Comparison of ENCODE assay signal across 18 cellular contexts in the genomic region with DNA sequence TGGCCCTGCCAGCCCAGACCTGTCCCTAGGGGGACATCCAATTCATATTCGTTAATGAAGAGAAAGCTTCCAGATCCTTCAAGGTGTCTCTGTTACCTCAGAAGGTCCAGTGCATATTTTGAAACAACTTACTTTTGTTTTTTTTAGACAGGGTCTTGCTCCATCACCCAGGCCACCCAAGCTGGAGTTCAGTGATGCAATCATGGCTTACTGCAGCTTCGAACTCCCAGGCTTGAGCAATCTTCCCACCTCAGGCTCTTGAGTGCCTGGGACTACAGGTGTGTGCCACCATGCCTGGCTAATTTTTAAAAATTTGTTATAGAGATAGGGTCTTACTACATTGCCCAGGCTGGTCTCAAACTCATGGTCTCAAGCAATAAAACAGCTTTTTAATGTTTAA. TPM values are rescaled to one million over a fixed set of nuclear protein-coding genes. Genes with fewer than 3 reads are reported as not detected.
DNase-seq lines count a peak whose midpoint lies in the region; TF ChIP-seq lines count a peak whose summit lies in the region.
"Had no signal": no experiment of that assay in that cellular context is flagged by ENCODE, and none has a peak within 500 bp of the region (broad histone marks: within the 10 kb centered on the region; RNA-seq: fewer than 3 reads in every experiment).

No MANE protein-coding gene starts in this region.

- H3K27ac ChIP-seq in HEK293 (ENCODE audit: extremely low read depth, low read depth, low read length) (no peak overlapping the region), PC-9 (peak overlapping the region; percentile 46), mucosa of rectum (ENCODE audit: low read depth in 2 of 2, low read length in 2 of 2) (peak overlapping the region; percentile 97 to 98)
- H3K27ac ChIP-seq: RWPE1 had no signal

- peaks cover 64% of the 10 kb centered on the region for H3K4me1 Mint-ChIP-seq in Caco-2 (ENCODE audit: low read depth, unreplicated experiment)

- no peak for TF ChIP-seq CTCF in Caco-2 (IDR thresholded peaks at IDR 0.05; ENCODE audit: insufficient read depth in 1 of 2, low read depth in 1 of 2, low read length in 1 of 2, severe bottlenecking in 1 of 2, unreplicated experiment in 1 of 2)
- TF ChIP-seq CTCF in HEK293 (tag by site-specific recombination; IDR thresholded peaks at IDR 0.05) = no peak
- TF ChIP-seq CTCF in PC-9 (conservative IDR thresholded peaks at IDR 0.05) = no peak

- H4K20me1 ChIP-seq in PC-9 (ENCODE audit: insufficient read depth) = no peaks in the 10 kb centered on the region

- no peak overlapping the region for H3K4me3 ChIP-seq in Caco-2 (ENCODE audit: low read depth, low read length)
- H3K4me3 ChIP-seq in HEK293 (ENCODE audit: low read depth, low read length) = no peak overlapping the region
- no peak overlapping the region for H3K4me3 ChIP-seq in PC-9
- no peak overlapping the region for H3K4me3 ChIP-seq in mucosa of rectum (ENCODE audit: low read length in 2 of 2)

- H3K36me3 Mint-ChIP-seq in Caco-2 (ENCODE audit: insufficient read depth, unreplicated experiment) = peaks cover 45% of the 10 kb centered on the region
- H3K36me3 Mint-ChIP-seq: CD8-positive, alpha-beta T cell had no signal

- H3F3A ChIP-seq in PC-9 (ENCODE audit: insufficient read depth, low read depth) = peaks cover 41% of the 10 kb centered on the region

- H3K27me3 ChIP-seq in Caco-2 (replicated peaks; ENCODE audit: control insufficient read depth, insufficient read depth, low read length) (no peaks in the 10 kb centered on the region), PC-9 (ENCODE audit: insufficient read depth, low read depth) (no peaks in the 10 kb centered on the region), mucosa of rectum (ENCODE audit: control insufficient read depth in 2 of 2, insufficient read depth in 2 of 2, low read length in 2 of 2) (peaks cover 0 to 2% of the 10 kb centered on the region in 2 donors)

- H3K9me3 ChIP-seq in Caco-2 (no peaks in the 10 kb centered on the region), HEK293 (ENCODE audit: control insufficient read depth, insufficient read depth, low read depth, low read length) (no peaks in the 10 kb centered on the region), PC-9 (ENCODE audit: insufficient read depth, low read depth) (no peaks in the 10 kb centered on the region), mucosa of rectum (ENCODE audit: control insufficient read depth in 2 of 2, low read length in 2 of 2) (no peaks in the 10 kb centered on the region)
- H3K9me3 ChIP-seq: BE2C had no signal

- intact Hi-C loops in Caco-2 (cut with micrococcal nuclease; ENCODE audit: unreplicated experiment) (no loop called here), PC-9 (cut with micrococcal nuclease; ENCODE audit: unreplicated experiment) (no loop called here)

- H3K9me3 Mint-ChIP-seq in Caco-2 (ENCODE audit: unreplicated experiment) = peaks cover 22% of the 10 kb centered on the region
- H3K9me3 Mint-ChIP-seq: CD8-positive, alpha-beta T cell had no signal

- H3K36me3 ChIP-seq in Caco-2 (ENCODE audit: control insufficient read depth, insufficient read depth, low read length) (peaks cover 1% of the 10 kb centered on the region), HEK293 (ENCODE audit: control insufficient read depth in 2 of 2, insufficient read depth in 1 of 2, low read length in 2 of 2) (no peaks in the 10 kb centered on the region; a peak in 1 of 3 replicates), PC-9 (ENCODE audit: low read depth) (no peaks in the 10 kb centered on the region), mucosa of rectum (ENCODE audit: control insufficient read depth in 2 of 2, insufficient read depth in 2 of 2, low read length in 2 of 2) (no peaks in the 10 kb centered on the region)
- H3K36me3 ChIP-seq: BE2C had no signal

- no peak overlapping the region for H3K4me3 Mint-ChIP-seq in Caco-2 (ENCODE audit: unreplicated experiment)
- H3K4me3 Mint-ChIP-seq: CD8-positive, alpha-beta T cell; H9 had no signal

- no peak overlapping the region for H2AFZ ChIP-seq in PC-9

- H3K4me1 ChIP-seq in Caco-2 (peaks cover 55% of the 10 kb centered on the region), HEK293 (ENCODE audit: control insufficient read depth, insufficient read depth, low read length) (peaks cover 17% of the 10 kb centered on the region), PC-9 (replicated peaks; ENCODE audit: insufficient read depth) (peaks cover 51% of the 10 kb centered on the region), mucosa of rectum (ENCODE audit: control insufficient read depth in 2 of 2, insufficient read depth in 2 of 2, low read length in 2 of 2) (peaks cover 35 to 58% of the 10 kb centered on the region in 2 donors)
- H3K4me1 ChIP-seq: BE2C had no signal

- no peaks in the 10 kb centered on the region for H3K79me2 ChIP-seq in PC-9 (ENCODE audit: low read depth)

- peak in 1 of 2 experiments; percentile 35 for DNase-seq in Caco-2
- DNase-seq in PC-9 = peak in 1 of 2 experiments; percentile 49
- DNase-seq in kidney glomerular epithelial cell (lab: John Stamatoyannopoulos, UW) = no peak
- DNase-seq in NCI-H748 treated with DMSO at 0.1 percent for 48 hours (lab: John Stamatoyannopoulos, UW) = no peak
- no peak for DNase-seq in cerebellar nuclear complex (lab: John Stamatoyannopoulos, UW)
- no peak for DNase-seq in SHP77 treated with DMSO at 0.1 percent for 48 hours (lab: John Stamatoyannopoulos, UW)
- DNase-seq: BE2C; CD8-positive, alpha-beta T cell; DMS 273 treated with DMSO at 0.1 percent for 48 hours; H9; NCI-H1105; NCI-H1694 treated with DMSO at 0.1 percent for 48 hours; NCI-H2171; NCI-H82; T-helper 1 cell had no signal

- CTCF ChIA-PET in Caco-2 (lab: Charles Lee) = interaction anchor here (0.7 to 1.1 kb wide), 2 partner anchors 36 to 58 kb away, joined by 3 read pairs; no protein-coding TSS in a partner anchor
- CTCF ChIA-PET in HEK293 (lab: Yijun Ruan, JAX) = interaction anchor here (0.7 to 1.4 kb wide), 7 partner anchors 9 to 59 kb away, joined by 3 to 6 read pairs (median 3); no protein-coding TSS in a partner anchor
- CTCF ChIA-PET in PC-9 (lab: Charles Lee) = interaction anchor here (0.6 kb wide), 1 partner anchor 559 kb away, joined by 3 read pairs; no protein-coding TSS in a partner anchor

- H3K9ac ChIP-seq in mucosa of rectum (ENCODE audit: low read depth in 1 of 2, low read length in 2 of 2) = peak overlapping the region in 1 of 2 donors; percentile 78

- no TSS peak for BruUV-seq in Caco-2 (replicated peaks; lab: Mats Ljungman, UMichigan)
- no TSS peak for BruUV-seq in PC-9 (replicated peaks; lab: Mats Ljungman, UMichigan)

- POLR2A ChIA-PET in Caco-2 (lab: Charles Lee) = no interaction called here
- POLR2A ChIA-PET in HEK293 (lab: Yijun Ruan, JAX) = no interaction called here
- POLR2A ChIA-PET in PC-9 (lab: Charles Lee; ENCODE audit: unreplicated experiment) = no interaction called here

- H3K27me3 Mint-ChIP-seq in Caco-2 (ENCODE audit: insufficient read depth, unreplicated experiment) = no peaks in the 10 kb centered on the region

- H3K27ac Mint-ChIP-seq in Caco-2 (ENCODE audit: unreplicated experiment) = peak overlapping the region; percentile 54
- H3K27ac Mint-ChIP-seq: CD8-positive, alpha-beta T cell had no signal

- H3K4me2 ChIP-seq in PC-9 = peak overlapping the region; percentile 48

- no peaks in the 10 kb centered on the region for H3K9me2 ChIP-seq in PC-9 (ENCODE audit: insufficient read depth)

TF ChIP-seq in HEK293, 187 proteins besides CTCF, POLR2A, EP300 and RAD21:
- TF ChIP-seq ZNF768 (tag by site-specific recombination; IDR thresholded peaks at IDR 0.05) = no peak
- no peak for TF ChIP-seq ZBTB21 (tag by site-specific recombination; IDR thresholded peaks at IDR 0.05)
- TF ChIP-seq ZNF121 (tag by site-specific recombination; IDR thresholded peaks at IDR 0.05) = 0 out of 2 replicates have a peak, but pooled peaks have one; percentile 39
TF ChIP-seq in HEK293: peak in this region for 1.

RNA-seq across cellular contexts. Expression of a gene that starts 48.4 kb away (rescaled TPM):
- total RNA-seq in Caco-2 (2022) (77.9 and 78.1 TPM in 2 replicates), PC-9 (2021) (7.1 and 8.0 TPM in 2 replicates)
